Comparison of ENCODE assay signal across 18 cellular contexts in genomic region chr6:129516005-129516404, GRCh38.
DNase-seq lines count a peak whose midpoint lies in the region; ATAC-seq and TF ChIP-seq lines count a peak whose summit lies in the region.
"Had no signal": no experiment of that assay in that cellular context is flagged by ENCODE, and none has a peak within 500 bp of the region (broad histone marks: within the 10 kb centered on the region; RNA-seq: fewer than 3 reads in every experiment).

No MANE protein-coding gene starts in this region.

- no peak for DNase-seq in GM23338 (ENCODE audit: low spot score)
- DNase-seq in adipocyte (ENCODE audit: low read depth) = peak; percentile 8
- DNase-seq in endodermal cell = no peak
- DNase-seq: Calu3; CD8-positive, alpha-beta T cell; DND-41; EL; H9 had no signal

- no peaks in the 10 kb centered on the region for H3K79me2 ChIP-seq in GM23338 (replicated peaks; ENCODE audit: insufficient read depth)

- TF ChIP-seq CTCF in GM23338 (conservative IDR thresholded peaks at IDR 0.05; ENCODE audit: low read depth in 2 of 2) (no peak), endodermal cell (conservative IDR thresholded peaks at IDR 0.05) (no peak), nephron (IDR thresholded peaks at IDR 0.05; ENCODE audit: unreplicated experiment in 3 of 3) (no peak)

- no peaks in the 10 kb centered on the region for H4K20me1 ChIP-seq in GM23338 (replicated peaks; ENCODE audit: insufficient read depth)
- H4K20me1 ChIP-seq: BLaER1 treated with 17β-estradiol and CSF1 and Interleukin-3, amounts not matched to agents 10 nM and 100 nM had no signal

- H3K4me3 ChIP-seq in GM23338 (no peak overlapping the region), adipocyte (ENCODE audit: low read length) (no peak overlapping the region), endodermal cell (ENCODE audit: low read length) (no peak overlapping the region)
- H3K4me3 ChIP-seq: BLaER1 treated with 17β-estradiol and CSF1 and Interleukin-3, amounts not matched to agents 10 nM and 100 nM; GM12878 had no signal

- H3K27ac ChIP-seq in GM23338 (ENCODE audit: low read depth) (no peak overlapping the region), endodermal cell (ENCODE audit: low read depth, low read length) (no peak overlapping the region)
- H3K27ac ChIP-seq: BLaER1 treated with 17β-estradiol and CSF1 and Interleukin-3, amounts not matched to agents 10 nM and 100 nM had no signal

- H3K4me3 Mint-ChIP-seq in GM23338 (no peak overlapping the region), endodermal cell (no peak overlapping the region), nephron (no peak overlapping the region)
- H3K4me3 Mint-ChIP-seq: B cell; CD8-positive, alpha-beta T cell; H9; IgD-negative memory B cell had no signal

- no peak overlapping the region for H2AFZ ChIP-seq in GM23338

- peak overlapping the region; percentile 86; the same call in 1 of the 2 replicates for H3K27ac Mint-ChIP-seq in GM23338
- H3K27ac Mint-ChIP-seq in endodermal cell = peak overlapping the region; percentile 44
- H3K27ac Mint-ChIP-seq in nephron = peak overlapping the region in 2 of 3 experiments; percentile 12 to 69
- H3K27ac Mint-ChIP-seq: B cell; CD8-positive, alpha-beta T cell; IgD-negative memory B cell had no signal

- H3K27me3 Mint-ChIP-seq in GM23338 (ENCODE audit: insufficient read depth, low read depth, poor library complexity) (no peaks in the 10 kb centered on the region), endodermal cell (ENCODE audit: insufficient read depth) (no peaks in the 10 kb centered on the region), nephron (ENCODE audit: low read depth) (no peaks in the 10 kb centered on the region)
- H3K27me3 Mint-ChIP-seq: IgD-negative memory B cell had no signal

- H3K27me3 ChIP-seq in GM23338 (ENCODE audit: insufficient read depth) (no peaks in the 10 kb centered on the region), adipocyte (replicated peaks; ENCODE audit: control insufficient read depth, insufficient read depth, low read length) (no peaks in the 10 kb centered on the region), endodermal cell (ENCODE audit: control insufficient read depth, insufficient read depth, low read length, poor library complexity, severe bottlenecking) (no peaks in the 10 kb centered on the region)
- H3K27me3 ChIP-seq: BLaER1 treated with 17β-estradiol and CSF1 and Interleukin-3, amounts not matched to agents 10 nM and 100 nM had no signal

- H3K9me3 ChIP-seq in adipocyte (ENCODE audit: control insufficient read depth, low read length) (no peaks in the 10 kb centered on the region), endodermal cell (ENCODE audit: control insufficient read depth, low read length) (no peaks in the 10 kb centered on the region)
- H3K9me3 ChIP-seq: BLaER1 treated with 17β-estradiol and CSF1 and Interleukin-3, amounts not matched to agents 10 nM and 100 nM had no signal

- WGBS in endodermal cell (ENCODE audit: insufficient coverage in 1 of 2, insufficient read length in 1 of 2), 2 experiments = 83 to 94% methylated on average over 2 to 3 of the region's 3 CpGs

- no peaks in the 10 kb centered on the region for H3K36me3 Mint-ChIP-seq in GM23338 (ENCODE audit: low read depth)
- H3K36me3 Mint-ChIP-seq in endodermal cell (ENCODE audit: low read depth) = no peaks in the 10 kb centered on the region
- H3K36me3 Mint-ChIP-seq in nephron (ENCODE audit: low read depth) = peaks cover 4% of the 10 kb centered on the region
- H3K36me3 Mint-ChIP-seq: CD8-positive, alpha-beta T cell; IgD-negative memory B cell had no signal

- H3K36me3 ChIP-seq in GM23338 (ENCODE audit: insufficient read depth) (no peaks in the 10 kb centered on the region), adipocyte (ENCODE audit: control insufficient read depth, insufficient read depth, low read length, severe bottlenecking) (peaks cover 53% of the 10 kb centered on the region), endodermal cell (ENCODE audit: control insufficient read depth, insufficient read depth, low read length) (no peaks in the 10 kb centered on the region)

- H3K4me1 ChIP-seq in GM23338 (ENCODE audit: insufficient read depth) (no peaks in the 10 kb centered on the region; the same call in 1 of the 2 replicates), adipocyte (ENCODE audit: control insufficient read depth, insufficient read depth, low read length) (peaks cover 25% of the 10 kb centered on the region), endodermal cell (ENCODE audit: control insufficient read depth, insufficient read depth, low read length) (no peaks in the 10 kb centered on the region)

- no peaks in the 10 kb centered on the region for H3F3A ChIP-seq in GM23338 (replicated peaks; ENCODE audit: low read depth)

- ATAC-seq in GM23338 = no peak
- ATAC-seq in GM18858 (IDR thresholded peaks at IDR 0.05; ENCODE audit: unreplicated experiment) = no peak
- no peak for ATAC-seq in GM21723 (IDR thresholded peaks at IDR 0.05; ENCODE audit: unreplicated experiment)
- ATAC-seq in HG02588 (IDR thresholded peaks at IDR 0.05; ENCODE audit: unreplicated experiment) = no peak
- ATAC-seq in GM21619 (IDR thresholded peaks at IDR 0.05; ENCODE audit: unreplicated experiment) = no peak
- ATAC-seq: CD8-positive, alpha-beta T cell; GM12878; HepG2 had no signal

- no peak overlapping the region for H3K9ac ChIP-seq in adipocyte (ENCODE audit: low read length)
- no peak overlapping the region for H3K9ac ChIP-seq in endodermal cell (ENCODE audit: extremely low read depth, low read length, poor library complexity, severe bottlenecking)
- H3K9ac ChIP-seq: BLaER1 treated with 17β-estradiol and CSF1 and Interleukin-3, amounts not matched to agents 10 nM and 100 nM had no signal

- H3K9me3 Mint-ChIP-seq in GM23338 (no peaks in the 10 kb centered on the region), endodermal cell (no peaks in the 10 kb centered on the region), nephron (no peaks in the 10 kb centered on the region)
- H3K9me3 Mint-ChIP-seq: CD8-positive, alpha-beta T cell; H9; IgD-negative memory B cell had no signal

- H3K9me2 ChIP-seq in GM23338 (ENCODE audit: insufficient read depth) = no peaks in the 10 kb centered on the region

- peaks cover 10% of the 10 kb centered on the region for H3K4me1 Mint-ChIP-seq in GM23338
- H3K4me1 Mint-ChIP-seq in endodermal cell = no peaks in the 10 kb centered on the region
- H3K4me1 Mint-ChIP-seq in nephron = peaks cover 14% of the 10 kb centered on the region
- H3K4me1 Mint-ChIP-seq: B cell, IgD-negative memory B cell had no signal

- no peak overlapping the region for H3K4me2 ChIP-seq in GM23338
- H3K4me2 ChIP-seq: BLaER1 treated with 17β-estradiol and CSF1 and Interleukin-3, amounts not matched to agents 10 nM and 100 nM had no signal

TF ChIP-seq in GM23338, 12 proteins besides CTCF, POLR2A, EP300 and RAD21 (continues in another document):
- TF ChIP-seq ETS1 (IDR thresholded peaks at IDR 0.05) = no peak
- TF ChIP-seq EZH2phosphoT487 (IDR thresholded peaks at IDR 0.05; ENCODE audit: unreplicated experiment) = no peak
- TF ChIP-seq STAT1 (IDR thresholded peaks at IDR 0.05; ENCODE audit: unreplicated experiment) = no peak
- no peak for TF ChIP-seq POLR2AphosphoS5 (IDR thresholded peaks at IDR 0.05; ENCODE audit: low read depth)
- no peak for TF ChIP-seq JUNB (IDR thresholded peaks at IDR 0.05; ENCODE audit: unreplicated experiment)
- TF ChIP-seq CREB1 (CRISPR knock-in tag; IDR thresholded peaks at IDR 0.05; ENCODE audit: low read depth) = no peak
- no peak for TF ChIP-seq ZNF331 (CRISPR knock-in tag; IDR thresholded peaks at IDR 0.05; ENCODE audit: low read depth)
